ENCODE assay signal across 17 cellular contexts in genomic region chr6:144110210-144110609, GRCh38.
"Had no signal": no experiment of that assay in that cellular context is flagged by ENCODE, and none has a peak within 500 bp of the region (broad histone marks: within the 10 kb centered on the region; RNA-seq: fewer than 3 reads in every experiment).

No MANE protein-coding gene starts in this region.

- H3K4me3 ChIP-seq: esophagus squamous epithelium, gastroesophageal sphincter, left ventricle myocardium inferior, mucosa of descending colon, ovary had no signal

- H3K27me3 ChIP-seq: esophagus squamous epithelium, gastroesophageal sphincter, ovary, tibial artery had no signal

- H3K9me3 ChIP-seq: esophagus squamous epithelium, gastroesophageal sphincter, left ventricle myocardium inferior, mucosa of descending colon, ovary, tibial artery had no signal

- ATAC-seq: gastroesophageal sphincter; mucosa of descending colon; naive thymus-derived CD8-positive, alpha-beta T cell had no signal

- H3K27ac Mint-ChIP-seq: immature natural killer cell; naive thymus-derived CD8-positive, alpha-beta T cell had no signal

- H3K27ac ChIP-seq: esophagus squamous epithelium, gastroesophageal sphincter, left ventricle myocardium inferior, ovary had no signal

- H3K36me3 ChIP-seq: esophagus squamous epithelium, gastroesophageal sphincter, left ventricle myocardium inferior, ovary, tibial artery had no signal

- H3K36me3 Mint-ChIP-seq: immature natural killer cell; naive thymus-derived CD8-positive, alpha-beta T cell had no signal

- H3K4me3 Mint-ChIP-seq: immature natural killer cell; naive thymus-derived CD8-positive, alpha-beta T cell had no signal

- H3K4me1 ChIP-seq: esophagus squamous epithelium, gastroesophageal sphincter, left ventricle myocardium inferior had no signal

- DNase-seq: cerebellar nuclear complex; dermis blood vessel endothelial cell; esophagus squamous epithelium; foreskin fibroblast; glutamatergic neuron; immature natural killer cell; left ventricle myocardium inferior; mammary epithelial cell; mucosa of descending colon; naive thymus-derived CD8-positive, alpha-beta T cell; ovary; right cardiac atrium; small intestine; stimulated activated CD4-positive, alpha-beta T cell treated with anti-CD3 and anti-CD28 coated beads, Interleukin-12 subunit alpha, Interleukin-12 subunit beta, amount 100 ng/mL, for 4 hours; stimulated activated naive CD4-positive, alpha-beta T cell; tibial artery had no signal

- H3K9me3 Mint-ChIP-seq: immature natural killer cell; naive thymus-derived CD8-positive, alpha-beta T cell had no signal

- H3K27me3 Mint-ChIP-seq: naive thymus-derived CD8-positive, alpha-beta T cell had no signal
